In genomic region chr3:49939858-49940666, GRCh38 we compare ENCODE assay signal across 8 cellular contexts. TPM values are rescaled to one million over a fixed set of nuclear protein-coding genes. Genes with fewer than 3 reads are reported as not detected.
DNase-seq lines count a peak whose midpoint lies in the region; ATAC-seq and TF ChIP-seq lines count a peak whose summit lies in the region.

Gene RBM6 (plus strand): TSS chr3:49940150. CDS start chr3:49962642, 22,492 bp downstream.

- H2AFZ ChIP-seq in parathyroid adenoma: peak within 1 kb of the TSS; percentile 93

- ATAC-seq in HG02798 (IDR thresholded peaks at IDR 0.05; ENCODE audit: poor library complexity, unreplicated experiment): peak; percentile 95

- peak within 1 kb of the TSS; percentile 95 for H3K27ac ChIP-seq in cardiac muscle cell
- peak within 1 kb of the TSS; percentile 89 for H3K27ac ChIP-seq in parathyroid adenoma
- peak within 1 kb of the TSS; percentile 66 to 98 (median 96) for H3K27ac ChIP-seq in tibial nerve

- peak within 1 kb of the TSS; percentile 94 for H3K4me2 ChIP-seq in parathyroid adenoma (ENCODE audit: low read length)

- peak within 1 kb of the TSS; percentile 67 for H3K4me3 ChIP-seq in GM12875 (ENCODE audit: low read depth, low read length)
- peak within 1 kb of the TSS; percentile 100 for H3K4me3 ChIP-seq in adipocyte (ENCODE audit: low read length)
- H3K4me3 ChIP-seq in cardiac muscle cell: peak within 1 kb of the TSS; percentile 72
- H3K4me3 ChIP-seq in parathyroid adenoma (ENCODE audit: low read depth, low read length): peak within 1 kb of the TSS; percentile 96
- H3K4me3 ChIP-seq in tibial nerve: peak within 1 kb of the TSS; percentile 60 to 91 (median 72)

- peak; percentile 73 to 87 for TF ChIP-seq POLR2A in tibial nerve (IDR thresholded peaks at IDR 0.05)

- no peaks in the 10 kb centered on the region for H3K9me3 ChIP-seq in adipocyte (ENCODE audit: control insufficient read depth, low read length)
- H3K9me3 ChIP-seq in cardiac muscle cell (ENCODE audit: low read depth): no peaks in the 10 kb centered on the region
- H3K9me3 ChIP-seq in parathyroid adenoma (ENCODE audit: control insufficient read depth, low read length): no peaks in the 10 kb centered on the region
- no peaks in the 10 kb centered on the region for H3K9me3 ChIP-seq in tibial nerve

- H3K27me3 ChIP-seq in adipocyte (replicated peaks; ENCODE audit: control insufficient read depth, insufficient read depth, low read length): no peaks in the 10 kb centered on the region
- no peaks in the 10 kb centered on the region for H3K27me3 ChIP-seq in cardiac muscle cell
- H3K27me3 ChIP-seq in parathyroid adenoma (ENCODE audit: control insufficient read depth, insufficient read depth, low read length): no peaks in the 10 kb centered on the region
- H3K27me3 ChIP-seq in tibial nerve: no peaks in the 10 kb centered on the region

- no peaks in the 10 kb centered on the region for H3K36me3 ChIP-seq in adipocyte (ENCODE audit: control insufficient read depth, insufficient read depth, low read length, severe bottlenecking)
- H3K36me3 ChIP-seq in cardiac muscle cell: no peaks in the 10 kb centered on the region
- no peaks in the 10 kb centered on the region for H3K36me3 ChIP-seq in parathyroid adenoma (ENCODE audit: control insufficient read depth, insufficient read depth, low read length)
- H3K36me3 ChIP-seq in tibial nerve: no peaks in the 10 kb centered on the region

- DNase-seq in NCI-H1436 (lab: John Stamatoyannopoulos, UW): peak; percentile 91
- peak; percentile 90 for DNase-seq in T follicular helper cell (ENCODE audit: low read depth)
- peak; percentile 98 for DNase-seq in adipocyte (ENCODE audit: low read depth)
- DNase-seq in cardiac muscle cell (ENCODE audit: low read depth in 1 of 2, low spot score in 1 of 2): peak; percentile 98 to 99
- peak; percentile 94 to 96 for DNase-seq in tibial nerve (ENCODE audit: low spot score in 2 of 2)

- H3K4me1 ChIP-seq in adipocyte (ENCODE audit: control insufficient read depth, insufficient read depth, low read length) (peaks cover 22% of the 10 kb centered on the region), cardiac muscle cell (ENCODE audit: low read depth) (no peaks in the 10 kb centered on the region), parathyroid adenoma (peaks cover 7% of the 10 kb centered on the region), tibial nerve (peaks cover 0 to 29% (median 12%) of the 10 kb centered on the region in 4 donors)

- peaks cover 28% of the 10 kb centered on the region for H3K79me2 ChIP-seq in parathyroid adenoma

- no peak for TF ChIP-seq CTCF in GM12875 (IDR thresholded peaks at IDR 0.05; ENCODE audit: borderline replicate concordance, insufficient read depth, low read depth, low read length)
- no peak for TF ChIP-seq CTCF in cardiac muscle cell (IDR thresholded peaks at IDR 0.05; ENCODE audit: low read depth, low read length)
- TF ChIP-seq CTCF in parathyroid adenoma (IDR thresholded peaks at IDR 0.05): peak; percentile 14
- TF ChIP-seq CTCF in tibial nerve (IDR thresholded peaks at IDR 0.05): peak in 1 of 5 experiments; percentile 52

- TF ChIP-seq EP300 in tibial nerve (IDR thresholded peaks at IDR 0.05): peak; percentile 63 to 97

- H3K9ac ChIP-seq in adipocyte (ENCODE audit: low read length): peak within 1 kb of the TSS; percentile 99
- peak within 1 kb of the TSS; percentile 49 for H3K9ac ChIP-seq in parathyroid adenoma

- WGBS in tibial nerve, 2 donors: 0% methylated on average over 7 to 62 of the region's 74 CpGs

RNA-seq across cellular contexts. Expression of gene RBM6, which starts in this region (rescaled TPM):
- total RNA-seq in cardiac muscle cell (51.5 and 121 TPM in 2 replicates), tibial nerve (100 to 1,000 TPM; 106 to 182 (median 158) TPM)
- 62.7 and 89.4 TPM in 2 replicates for polyA plus RNA-seq in cardiac muscle cell

Comparison
In these comparisons a context has a peak if more than half of its experiments do, and no peak if none do; other contexts are left out.
1. Peak in every context shown above with its lines: DNase-seq, ATAC-seq, H3K4me3 ChIP-seq and H3K27ac ChIP-seq.